In genomic region chr17:41666708-41667279, GRCh38 we compare ENCODE assay signal across 1 cellular context.
TF ChIP-seq lines count a peak whose summit lies in the region.

No MANE protein-coding gene starts in this region.

TF ChIP-seq in HepG2, 621 proteins besides CTCF, POLR2A, EP300 and RAD21 (continued from another document and continues in another):
- TF ChIP-seq ZNF800 (CRISPR knock-in tag; IDR thresholded peaks at IDR 0.05) = peak; percentile 81
- TF ChIP-seq DNMT3B (CRISPR knock-in tag; conservative IDR thresholded peaks at IDR 0.05) = 0 out of 2 replicates have a peak, but pooled peaks have one; percentile 14
- no peak for TF ChIP-seq TAF15 (IDR thresholded peaks at IDR 0.05; ENCODE audit: low read depth, low read length, poor library complexity, severe bottlenecking)
- no peak for TF ChIP-seq RBFOX2 (IDR thresholded peaks at IDR 0.05; ENCODE audit: low read depth, low read length)
- peak; percentile 57; the same call in 1 of the 2 replicates for TF ChIP-seq ARID5B (CRISPR knock-in tag; IDR thresholded peaks at IDR 0.05)
- peak; percentile 59; the same call in 1 of the 2 replicates for TF ChIP-seq REPIN1 (CRISPR knock-in tag; IDR thresholded peaks at IDR 0.05; ENCODE audit: borderline replicate concordance, low read depth)
- no peak; the same call in 1 of the 2 replicates for TF ChIP-seq SIN3A (IDR thresholded peaks at IDR 0.05; ENCODE audit: borderline replicate concordance, low read depth, low read length)
- peak; percentile 53 for TF ChIP-seq ZNF280B (CRISPR knock-in tag; IDR thresholded peaks at IDR 0.05; ENCODE audit: borderline replicate concordance)
- peak; percentile 51; the same call in 1 of the 2 replicates for TF ChIP-seq ZNF574 (CRISPR knock-in tag; IDR thresholded peaks at IDR 0.05)
- TF ChIP-seq RXRA (CRISPR knock-in tag; IDR thresholded peaks at IDR 0.05) = peak; percentile 77
- TF ChIP-seq ZNF549 (CRISPR knock-in tag; IDR thresholded peaks at IDR 0.05) = no peak
- no peak for TF ChIP-seq SCMH1 (CRISPR knock-in tag; IDR thresholded peaks at IDR 0.05; ENCODE audit: borderline replicate concordance)
- no peak for TF ChIP-seq ZNF75D (CRISPR knock-in tag; IDR thresholded peaks at IDR 0.05; ENCODE audit: borderline replicate concordance)
- TF ChIP-seq SOX6 (IDR thresholded peaks at IDR 0.05) = no peak
- TF ChIP-seq SOX6 (CRISPR knock-in tag; IDR thresholded peaks at IDR 0.05) = no peak; the same call in 1 of the 2 replicates
- TF ChIP-seq TEAD2 (CRISPR knock-in tag; IDR thresholded peaks at IDR 0.05) = 0 out of 2 replicates have a peak, but pooled peaks have one; percentile 9
- TF ChIP-seq PRPF4 (IDR thresholded peaks at IDR 0.05; ENCODE audit: low read depth, low read length, poor library complexity, severe bottlenecking) = no peak
- peak; percentile 65 for TF ChIP-seq MIER3 (CRISPR knock-in tag; IDR thresholded peaks at IDR 0.05; ENCODE audit: borderline replicate concordance)
- no peak for TF ChIP-seq GTF3A (CRISPR knock-in tag; conservative IDR thresholded peaks at IDR 0.05)
- peak; percentile 58; the same call in 1 of the 2 replicates for TF ChIP-seq ZMYM3 (CRISPR knock-in tag; IDR thresholded peaks at IDR 0.05)
- TF ChIP-seq HNF4G (IDR thresholded peaks at IDR 0.05; ENCODE audit: borderline replicate concordance, low read depth, low read length) = no peak
- TF ChIP-seq HNF4G (CRISPR knock-in tag; IDR thresholded peaks at IDR 0.05; ENCODE audit: borderline replicate concordance, low read depth) = no peak
- 0 out of 2 replicates have a peak, but pooled peaks have one; percentile 17 for TF ChIP-seq CBFB (CRISPR knock-in tag; IDR thresholded peaks at IDR 0.05)
- TF ChIP-seq MTF2 (CRISPR knock-in tag; IDR thresholded peaks at IDR 0.05; ENCODE audit: borderline replicate concordance) = no peak
- peak; percentile 34; the same call in 1 of the 2 replicates for TF ChIP-seq ZNF275 (CRISPR knock-in tag; IDR thresholded peaks at IDR 0.05; ENCODE audit: borderline replicate concordance)
- TF ChIP-seq MED1 (CRISPR knock-in tag; IDR thresholded peaks at IDR 0.05) = peak; percentile 55; the same call in 1 of the 2 replicates
- peak; percentile 90 for TF ChIP-seq ZNF331 (CRISPR knock-in tag; IDR thresholded peaks at IDR 0.05)
- no peak for TF ChIP-seq ZNF766 (CRISPR knock-in tag; IDR thresholded peaks at IDR 0.05; ENCODE audit: borderline replicate concordance)
- TF ChIP-seq MTERF4 (CRISPR knock-in tag; IDR thresholded peaks at IDR 0.05) = 0 out of 2 replicates have a peak, but pooled peaks have one; percentile 42
- TF ChIP-seq SOX5 (CRISPR knock-in tag; IDR thresholded peaks at IDR 0.05; ENCODE audit: borderline replicate concordance) = 0 out of 2 replicates have a peak, but pooled peaks have one; percentile 31
- no peak for TF ChIP-seq ZNF207 (IDR thresholded peaks at IDR 0.05; ENCODE audit: borderline replicate concordance)
- TF ChIP-seq RBM39 (IDR thresholded peaks at IDR 0.05; ENCODE audit: low read depth, low read length, poor library complexity, severe bottlenecking) = peak; percentile 45
- 0 out of 2 replicates have a peak, but pooled peaks have one; percentile 40 for TF ChIP-seq GLI4 (CRISPR knock-in tag; IDR thresholded peaks at IDR 0.05; ENCODE audit: borderline replicate concordance)
- no peak for TF ChIP-seq PITX1 (CRISPR knock-in tag; IDR thresholded peaks at IDR 0.05)
- TF ChIP-seq YEATS4 (CRISPR knock-in tag; IDR thresholded peaks at IDR 0.05; ENCODE audit: borderline replicate concordance) = peak; percentile 73
- no peak for TF ChIP-seq STAT6 (CRISPR knock-in tag; IDR thresholded peaks at IDR 0.05; ENCODE audit: borderline replicate concordance)
- 0 out of 2 replicates have a peak, but pooled peaks have one; percentile 29 for TF ChIP-seq ZBTB43 (CRISPR knock-in tag; conservative IDR thresholded peaks at IDR 0.05)
- TF ChIP-seq SMAD3 (CRISPR knock-in tag; IDR thresholded peaks at IDR 0.05) = 0 out of 2 replicates have a peak, but pooled peaks have one; percentile 27
- no peak for TF ChIP-seq ZFP1 (CRISPR knock-in tag; IDR thresholded peaks at IDR 0.05)
- peak; percentile 40; the same call in 1 of the 2 replicates for TF ChIP-seq GATAD1 (CRISPR knock-in tag; IDR thresholded peaks at IDR 0.05)
- TF ChIP-seq UBTF (CRISPR knock-in tag; IDR thresholded peaks at IDR 0.05) = peak; percentile 61; the same call in 1 of the 2 replicates
- TF ChIP-seq ZNF615 (CRISPR knock-in tag; IDR thresholded peaks at IDR 0.05; ENCODE audit: borderline replicate concordance) = no peak
- TF ChIP-seq MXD4 (CRISPR knock-in tag; IDR thresholded peaks at IDR 0.05) = 0 out of 2 replicates have a peak, but pooled peaks have one; percentile 44
